In the genomic region with DNA sequence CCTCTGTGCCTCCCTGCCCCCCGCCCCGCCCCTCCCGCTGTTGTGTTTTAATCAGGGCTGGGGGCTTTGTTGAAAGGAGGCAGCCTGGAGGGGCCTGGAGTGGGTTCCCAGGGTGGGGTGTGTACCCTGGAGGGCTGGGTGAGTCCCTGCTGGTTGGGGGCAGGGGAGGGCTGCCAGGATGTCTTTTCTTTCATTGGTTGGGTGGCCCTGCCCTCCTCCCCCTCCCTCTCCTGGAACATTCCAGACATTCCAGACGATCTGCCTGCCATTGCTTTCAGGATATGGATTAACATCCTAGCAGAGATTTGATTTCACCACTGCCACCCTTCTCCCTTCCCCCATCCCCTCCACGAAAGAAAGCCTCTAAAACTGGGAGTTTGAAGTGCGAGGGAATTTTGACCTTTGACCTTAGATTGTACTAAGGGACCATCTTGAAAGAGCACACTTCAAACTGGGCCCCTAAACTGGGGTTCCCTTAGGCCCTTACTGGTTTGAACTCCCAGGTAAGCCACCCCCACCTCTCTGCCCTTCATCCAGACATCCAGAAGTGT, we compare ENCODE assay signal across 12 cellular contexts. TPM values are rescaled to one million over a fixed set of nuclear protein-coding genes. Genes with fewer than 3 reads are reported as not detected.
DNase-seq lines count a peak whose midpoint lies in the region; ATAC-seq, FAIRE-seq and TF ChIP-seq lines count a peak whose summit lies in the region.
"Had no signal": no experiment of that assay in that cellular context is flagged by ENCODE, and none has a peak within 500 bp of the region (broad histone marks: within the 10 kb centered on the region; RNA-seq: fewer than 3 reads in every experiment).

No MANE protein-coding gene starts in this region.

- ATAC-seq in GM12878 (no peak), upper lobe of right lung (peak; percentile 56)
- ATAC-seq: esophagus mucosa had no signal

- SMC1A ChIA-PET in GM12878 (lab: Charles Lee; ENCODE audit: uncharacterized antibody, unreplicated experiment): no interaction called here

- FAIRE-seq in GM12878 (lab: Jason Lieb, UNC): no peak
- FAIRE-seq: GM19239 had no signal

- DNase-seq in HK-2 (ENCODE audit: unreplicated experiment): peak; percentile 67
- DNase-seq in GM12878 (ENCODE audit: low read depth, low spot score): no peak
- no peak for DNase-seq in upper lobe of right lung
- no peak for DNase-seq in NCI-H2107 treated with DMSO at 0.1 percent for 48 hours (lab: John Stamatoyannopoulos, UW; ENCODE audit: unreplicated experiment)
- no peak for DNase-seq in activated CD8-positive, alpha-beta memory T cell treated with anti-CD3 and anti-CD28 coated beads, Interleukin-2, amount 50 U/mL, for 4 hours
- DNase-seq in HUDEP-2 (lab: John Stamatoyannopoulos, UW; ENCODE audit: unreplicated experiment in 76 of 76): no peak
- DNase-seq: activated effector memory CD4-positive, alpha-beta T cell treated with Interleukin-2 at 50 U/mL for 16 hours; substantia nigra; WERI-Rb-1 had no signal

- TF ChIP-seq RAD21 in GM12878 (IDR thresholded peaks at IDR 0.05; ENCODE audit: insufficient read depth, low read depth, low read length): no peak

- no peak for TF ChIP-seq EP300 in GM12878 (IDR thresholded peaks at IDR 0.05; ENCODE audit: borderline replicate concordance in 1 of 2, control insufficient read depth in 1 of 2, low read depth in 2 of 2, low read length in 2 of 2)

- H3K27me3 ChIP-seq in GM12878 (replicated peaks in 1 of 2; ENCODE audit: control insufficient read depth in 2 of 2, insufficient read depth in 2 of 2, low read length in 1 of 2) (no peaks in the 10 kb centered on the region; a peak in 2 of 4 replicates), iPS-20b (ENCODE audit: insufficient read depth, low read length) (no peaks in the 10 kb centered on the region), upper lobe of right lung (peaks cover 18% of the 10 kb centered on the region)

- H3K36me3 ChIP-seq in GM12878 (ENCODE audit: control insufficient read depth in 2 of 2, insufficient read depth in 2 of 2, low read length in 1 of 2) (no peaks in the 10 kb centered on the region), iPS-20b (ENCODE audit: insufficient read depth, low read depth, low read length) (peaks cover 63% of the 10 kb centered on the region), upper lobe of right lung (no peaks in the 10 kb centered on the region)

- H4K20me1 ChIP-seq in GM12878 (ENCODE audit: control insufficient read depth, insufficient read depth): no peaks in the 10 kb centered on the region

- no peak overlapping the region for H3K27ac ChIP-seq in GM12878 (ENCODE audit: control insufficient read depth, insufficient read depth)
- H3K27ac ChIP-seq in iPS-20b (ENCODE audit: low read length): peak overlapping the region; percentile 96
- H3K27ac ChIP-seq in upper lobe of right lung: no peak overlapping the region
- H3K27ac ChIP-seq: WERI-Rb-1 had no signal

- intact Hi-C loops in GM12878 (cut with micrococcal nuclease; ENCODE audit: unreplicated experiment) (no loop called here), upper lobe of right lung (cut with DNase I) (no loop called here)

- no peak overlapping the region for H2AFZ ChIP-seq in GM12878 (ENCODE audit: control insufficient read depth, low read depth, low read length)

- CTCF ChIA-PET in GM12878 (lab: Yijun Ruan, JAX): no interaction called here

- H3K4me1 ChIP-seq in GM12878 (ENCODE audit: control insufficient read depth, insufficient read depth, low read length): no peaks in the 10 kb centered on the region
- peaks cover 56% of the 10 kb centered on the region for H3K4me1 ChIP-seq in iPS-20b (ENCODE audit: insufficient read depth, low read length)
- no peaks in the 10 kb centered on the region for H3K4me1 ChIP-seq in upper lobe of right lung

- no peak overlapping the region for H3K4me2 ChIP-seq in GM12878 (ENCODE audit: control insufficient read depth, insufficient read depth)

- 16% methylated on average over 6 of the region's 6 CpGs for WGBS in GM12878 (ENCODE audit: insufficient coverage, insufficient replicate concordance, low lambda C conversion rate, missing lambda C conversion rate)

- RAD21 ChIA-PET in GM12878 (lab: Charles Lee; ENCODE audit: unreplicated experiment): no interaction called here

- no peaks in the 10 kb centered on the region for H3K79me2 ChIP-seq in GM12878 (ENCODE audit: control insufficient read depth, insufficient read depth, low read length)

- no peak overlapping the region for H3K4me3 ChIP-seq in GM12878
- peak overlapping the region; percentile 59 for H3K4me3 ChIP-seq in iPS-20b (ENCODE audit: low read length)
- H3K4me3 ChIP-seq in upper lobe of right lung: no peak overlapping the region

- no TSS peak for BruUV-seq in GM12878 (replicated peaks; lab: Mats Ljungman, UMichigan)

- in situ Hi-C loops in GM12878 (cut with MboI): no loop called here

- no peak for TF ChIP-seq POLR2A in GM12878 (IDR thresholded peaks at IDR 0.05; ENCODE audit: low read depth, low read length)

- POLR2A ChIA-PET in GM12878 (lab: Charles Lee): no interaction called here

- H3K9me3 ChIP-seq in GM12878 (replicated peaks; ENCODE audit: control insufficient read depth, insufficient read depth, low read length) (no peaks in the 10 kb centered on the region), iPS-20b (ENCODE audit: insufficient read depth, low read depth, low read length) (no peaks in the 10 kb centered on the region), upper lobe of right lung (no peaks in the 10 kb centered on the region)

- no peak overlapping the region for H3K9ac ChIP-seq in GM12878 (ENCODE audit: control insufficient read depth, insufficient read depth, low read length)
- peak overlapping the region; percentile 73; the same call in 1 of the 2 replicates for H3K9ac ChIP-seq in iPS-20b (ENCODE audit: low read depth, low read length)

- TF ChIP-seq CTCF in GM12878 (IDR thresholded peaks at IDR 0.05 in 2 of 3, conservative IDR thresholded peaks at IDR 0.05 in 1 of 3; ENCODE audit: control insufficient read depth in 2 of 3, extremely low read depth in 1 of 3, insufficient read depth in 1 of 3, low read depth in 3 of 3, low read length in 3 of 3) (no peak), upper lobe of right lung (IDR thresholded peaks at IDR 0.05) (no peak)

TF ChIP-seq in GM12878, 131 proteins besides CTCF, POLR2A, EP300 and RAD21:
- TF ChIP-seq NR2C1 (IDR thresholded peaks at IDR 0.05) (0 out of 2 replicates have a peak, but pooled peaks have one; percentile 9), DPF2 (IDR thresholded peaks at IDR 0.05) (no peak), NR2F1 (conservative IDR thresholded peaks at IDR 0.05) (peak; percentile 34; the same call in 1 of the 2 replicates)

RNA-seq across cellular contexts. Expression of a gene that starts 25.3 kb away (rescaled TPM):
- 39.8 and 44.7 TPM in 2 replicates for total RNA-seq in GM12878 (2013; cell fraction: nucleolus; rRNA removed)
- total RNA-seq in GM12878 (2014; rRNA removed) (0.05 and 0.11 TPM in 2 replicates), GM12878 (2014; rRNA removed; fragmentation: Illumina TruSeq; extraction: Trizol) (0.09 and 0.13 TPM in 2 replicates), GM12878 (2021) (1.2 and 2.4 TPM in 2 replicates), upper lobe of right lung (not detected)
- polyA plus RNA-seq in GM12878 (2011; ENCODE audit: low read depth): 0.13 TPM
- polyA plus RNA-seq in GM12878 (2011; rRNA removed) (0.07 and 0.08 TPM in 2 replicates), GM12878 (2014; fragmentation: Illumina TruSeq; extraction: Trizol) (0.15 and 0.17 TPM in 2 replicates), GM12878 (2014; fragmentation: Nextera tagmentation; extraction: Ambion mirVana) (under 1 TPM in 1 of 2 experiments, not detected in 1; 0.04 TPM), GM12878 (2014; rRNA removed) (0.09 and 0.28 TPM in 2 replicates), GM12878 (2016; fragmentation: Nextera tagmentation; extraction: Ambion mirVana) (under 1 TPM; 0.08 to 0.35 TPM)
- polyA plus RNA-seq in GM12878 (2011; cell fraction: cytosol; rRNA removed): 0.07 and 0.16 TPM in 2 replicates
- polyA plus RNA-seq in GM12878 (2011; cell fraction: nucleus; rRNA removed): 0.20 and 0.61 TPM in 2 replicates
- polyA plus RNA-seq in GM12878 (2012): 0.31 and 0.41 TPM in 2 replicates
- 0.15 TPM in 2 replicates for polyA minus RNA-seq in GM12878 (2011; rRNA and poly(A)+ RNA removed)
- polyA minus RNA-seq in GM12878 (2011; cell fraction: cytosol; rRNA and poly(A)+ RNA removed): 0.10 TPM in 1 of 2 replicates, not detected in the other
- under 0.01 and 0.10 TPM in 2 replicates for polyA minus RNA-seq in GM12878 (2011; cell fraction: nucleus; rRNA and poly(A)+ RNA removed)
- total RNA-seq: esophagus mucosa had no signal

RNA-seq across cellular contexts. Expression of a gene that starts 54.1 kb away (rescaled TPM):
- not detected in 2 replicates for total RNA-seq in GM12878 (2013; cell fraction: nucleolus; rRNA removed)
- total RNA-seq in GM12878 (2014; rRNA removed): not detected in 2 replicates
- not detected in 2 replicates for total RNA-seq in GM12878 (2014; rRNA removed; fragmentation: Illumina TruSeq; extraction: Trizol)
- total RNA-seq in GM12878 (2021): not detected in 2 replicates
- polyA plus RNA-seq in GM12878 (2011; ENCODE audit: low read depth): not detected
- polyA plus RNA-seq in GM12878 (2011; rRNA removed): not detected in 2 replicates
- not detected in 2 replicates for polyA plus RNA-seq in GM12878 (2011; cell fraction: cytosol; rRNA removed)
- polyA plus RNA-seq in GM12878 (2011; cell fraction: nucleus; rRNA removed): not detected in 2 replicates
- not detected in 2 replicates for polyA plus RNA-seq in GM12878 (2012)
- polyA plus RNA-seq in GM12878 (2014; fragmentation: Illumina TruSeq; extraction: Trizol): not detected in 2 replicates
- polyA plus RNA-seq in GM12878 (2014; fragmentation: Nextera tagmentation; extraction: Ambion mirVana): not detected
- polyA plus RNA-seq in GM12878 (2014; rRNA removed): not detected in 2 replicates
- not detected for polyA plus RNA-seq in GM12878 (2016; fragmentation: Nextera tagmentation; extraction: Ambion mirVana)
- polyA minus RNA-seq in GM12878 (2011; rRNA and poly(A)+ RNA removed): not detected in 2 replicates
- polyA minus RNA-seq in GM12878 (2011; cell fraction: cytosol; rRNA and poly(A)+ RNA removed): not detected in 2 replicates
- not detected in 2 replicates for polyA minus RNA-seq in GM12878 (2011; cell fraction: nucleus; rRNA and poly(A)+ RNA removed)
- total RNA-seq in upper lobe of right lung: not detected
- total RNA-seq: esophagus mucosa had no signal
